Comparison of ENCODE assay signal across 1 cellular context in genomic region chr4:56435001-56435747, GRCh38.
TF ChIP-seq lines count a peak whose summit lies in the region.

Gene PPAT, minus strand, starts transcription at chr4:56435615. Its CDS starts 138 bp downstream, at chr4:56435477.

TF ChIP-seq in HepG2, 621 proteins besides CTCF, POLR2A, EP300 and RAD21 (continued from another document and continues in another):
- peak; percentile 78; the same call in 1 of the 2 replicates for TF ChIP-seq CAMTA2 (CRISPR knock-in tag; IDR thresholded peaks at IDR 0.05; ENCODE audit: borderline replicate concordance)
- TF ChIP-seq SETDB1 (CRISPR knock-in tag; IDR thresholded peaks at IDR 0.05; ENCODE audit: borderline replicate concordance) = no peak
- TF ChIP-seq TCF7 (IDR thresholded peaks at IDR 0.05; ENCODE audit: low read depth) = no peak
- 0 out of 2 replicates have a peak, but pooled peaks have one; percentile 11 for TF ChIP-seq HOMEZ (CRISPR knock-in tag; IDR thresholded peaks at IDR 0.05; ENCODE audit: low read depth)
- TF ChIP-seq REL (CRISPR knock-in tag; conservative IDR thresholded peaks at IDR 0.05) = peak; percentile 73
- TF ChIP-seq ZFYVE20 (CRISPR knock-in tag; IDR thresholded peaks at IDR 0.05; ENCODE audit: borderline replicate concordance, low read depth) = 0 out of 2 replicates have a peak, but pooled peaks have one; percentile 61
- no peak; the same call in 1 of the 2 replicates for TF ChIP-seq KDM4B (CRISPR knock-in tag; IDR thresholded peaks at IDR 0.05)
- TF ChIP-seq RARG (CRISPR knock-in tag; IDR thresholded peaks at IDR 0.05; ENCODE audit: low read depth) = no peak
- TF ChIP-seq PBX2 (CRISPR knock-in tag; IDR thresholded peaks at IDR 0.05) = no peak
- TF ChIP-seq AFF4 (CRISPR knock-in tag; IDR thresholded peaks at IDR 0.05) = 0 out of 2 replicates have a peak, but pooled peaks have one; percentile 43
- TF ChIP-seq ZZZ3 (CRISPR knock-in tag; IDR thresholded peaks at IDR 0.05; ENCODE audit: borderline replicate concordance) = peak; percentile 49; the same call in 1 of the 2 replicates
- no peak for TF ChIP-seq SNRNP70 (IDR thresholded peaks at IDR 0.05; ENCODE audit: low read depth, low read length)
- TF ChIP-seq SRF (IDR thresholded peaks at IDR 0.05; ENCODE audit: low read depth, low read length) = peak; percentile 69; the same call in 1 of the 2 replicates
- peak; percentile 83 for TF ChIP-seq ZNF619 (CRISPR knock-in tag; IDR thresholded peaks at IDR 0.05)
- TF ChIP-seq POGZ (CRISPR knock-in tag; IDR thresholded peaks at IDR 0.05) = peak; percentile 32; the same call in 1 of the 2 replicates
- no peak for TF ChIP-seq CBX2 (IDR thresholded peaks at IDR 0.05; ENCODE audit: low read depth, low read length)
- TF ChIP-seq CBX2 (CRISPR knock-in tag; IDR thresholded peaks at IDR 0.05; ENCODE audit: low read depth) = no peak
- 0 out of 2 replicates have a peak, but pooled peaks have one; percentile 54 for TF ChIP-seq ZFAT (CRISPR knock-in tag; conservative IDR thresholded peaks at IDR 0.05)
- no peak for TF ChIP-seq SYNCRIP (IDR thresholded peaks at IDR 0.05; ENCODE audit: insufficient read depth, low read depth, low read length)
- no peak for TF ChIP-seq ARID5B (CRISPR knock-in tag; IDR thresholded peaks at IDR 0.05)
- TF ChIP-seq AHR (CRISPR knock-in tag; IDR thresholded peaks at IDR 0.05) = peak; percentile 32; the same call in 1 of the 2 replicates
- no peak for TF ChIP-seq ZNF260 (CRISPR knock-in tag; IDR thresholded peaks at IDR 0.05; ENCODE audit: borderline replicate concordance, low read depth)
- TF ChIP-seq SOX13 (IDR thresholded peaks at IDR 0.05) = no peak
- TF ChIP-seq SOX13 (CRISPR knock-in tag; conservative IDR thresholded peaks at IDR 0.05 in 1 of 2, IDR thresholded peaks at IDR 0.05 in 1 of 2) = no peak; a peak in 1 of 4 replicates
- TF ChIP-seq ZNF34 (CRISPR knock-in tag; IDR thresholded peaks at IDR 0.05; ENCODE audit: borderline replicate concordance) = no peak
- peak; percentile 30 for TF ChIP-seq ZNF18 (CRISPR knock-in tag; IDR thresholded peaks at IDR 0.05; ENCODE audit: insufficient replicate concordance)
- peak; percentile 82 for TF ChIP-seq ZNF709 (CRISPR knock-in tag; IDR thresholded peaks at IDR 0.05)
- peak; percentile 91 for TF ChIP-seq SIN3A (IDR thresholded peaks at IDR 0.05; ENCODE audit: borderline replicate concordance, low read depth, low read length)
- peak; percentile 73; the same call in 1 of the 2 replicates for TF ChIP-seq EEA1 (CRISPR knock-in tag; IDR thresholded peaks at IDR 0.05; ENCODE audit: borderline replicate concordance)
- TF ChIP-seq BRCA1 (CRISPR knock-in tag; IDR thresholded peaks at IDR 0.05) = peak; percentile 15; the same call in 1 of the 2 replicates
- peak; percentile 48; the same call in 1 of the 2 replicates for TF ChIP-seq SP2 (CRISPR knock-in tag; IDR thresholded peaks at IDR 0.05)
- TF ChIP-seq ZNF766 (CRISPR knock-in tag; IDR thresholded peaks at IDR 0.05; ENCODE audit: borderline replicate concordance) = no peak
- TF ChIP-seq ZBTB42 (CRISPR knock-in tag; IDR thresholded peaks at IDR 0.05) = no peak
- TF ChIP-seq SMC3 (IDR thresholded peaks at IDR 0.05; ENCODE audit: low read length) = no peak
- 0 out of 2 replicates have a peak, but pooled peaks have one; percentile 23 for TF ChIP-seq HES4 (CRISPR knock-in tag; IDR thresholded peaks at IDR 0.05; ENCODE audit: borderline replicate concordance)
- 0 out of 2 replicates have a peak, but pooled peaks have one; percentile 58 for TF ChIP-seq ZNF513 (CRISPR knock-in tag; conservative IDR thresholded peaks at IDR 0.05)
- peak; percentile 84 for TF ChIP-seq TBX2 (CRISPR knock-in tag; IDR thresholded peaks at IDR 0.05; ENCODE audit: borderline replicate concordance)
- TF ChIP-seq KDM1A (CRISPR knock-in tag; IDR thresholded peaks at IDR 0.05) = no peak
- TF ChIP-seq ZNF207 (IDR thresholded peaks at IDR 0.05; ENCODE audit: borderline replicate concordance) = no peak
- TF ChIP-seq ZFP36L2 (CRISPR knock-in tag; IDR thresholded peaks at IDR 0.05) = no peak; the same call in 1 of the 2 replicates
- no peak for TF ChIP-seq FOXP4 (CRISPR knock-in tag; IDR thresholded peaks at IDR 0.05)
- TF ChIP-seq ZNF263 (CRISPR knock-in tag; IDR thresholded peaks at IDR 0.05) = peak; percentile 41
- TF ChIP-seq ARNT2 (CRISPR knock-in tag; IDR thresholded peaks at IDR 0.05; ENCODE audit: low read depth) = peak; percentile 81; the same call in 1 of the 2 replicates
- peak; percentile 54; the same call in 1 of the 2 replicates for TF ChIP-seq ZNF768 (CRISPR knock-in tag; IDR thresholded peaks at IDR 0.05)
- TF ChIP-seq NONO (IDR thresholded peaks at IDR 0.05) = no peak
- TF ChIP-seq NONO (CRISPR knock-in tag; conservative IDR thresholded peaks at IDR 0.05) = peak; percentile 55
- peak; percentile 46 for TF ChIP-seq YEATS2 (CRISPR knock-in tag; IDR thresholded peaks at IDR 0.05; ENCODE audit: borderline replicate concordance)
